Comparison of ENCODE assay signal across 30 cellular contexts in the genomic region with DNA sequence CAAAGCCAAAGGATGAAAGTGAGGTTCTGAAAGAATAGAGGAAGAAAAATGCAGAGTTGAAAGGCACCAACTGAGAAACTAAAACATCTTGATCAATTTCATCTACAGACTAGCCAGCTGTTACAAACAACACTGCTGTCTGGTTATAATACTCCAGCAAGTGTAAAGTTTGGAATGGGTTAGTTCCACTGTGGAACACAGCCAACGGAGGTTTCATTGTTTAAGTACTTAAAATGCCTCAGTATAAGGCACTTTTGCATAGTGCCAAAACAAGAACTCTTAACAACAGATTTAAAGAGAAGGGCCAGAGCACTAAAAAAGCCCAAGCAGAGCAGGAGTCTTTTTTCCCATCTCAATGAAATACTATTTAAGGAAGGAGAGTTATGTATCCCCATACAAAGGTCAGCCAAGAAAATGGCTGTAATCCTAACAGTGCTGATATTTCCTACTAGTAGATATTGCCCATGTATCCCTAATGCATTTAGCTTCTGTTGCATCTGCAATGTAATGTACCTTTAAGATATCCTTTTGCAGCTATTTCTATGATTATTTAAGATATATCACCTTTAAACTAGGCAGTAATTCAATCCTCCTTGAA. TPM values are rescaled to one million over a fixed set of nuclear protein-coding genes. Genes with fewer than 3 reads are reported as not detected.
DNase-seq lines count a peak whose midpoint lies in the region; ATAC-seq, FAIRE-seq and TF ChIP-seq lines count a peak whose summit lies in the region.
"Had no signal": no experiment of that assay in that cellular context is flagged by ENCODE, and none has a peak within 500 bp of the region (broad histone marks: within the 10 kb centered on the region; RNA-seq: fewer than 3 reads in every experiment).

No MANE protein-coding gene starts in this region.

- H3K27me3 Mint-ChIP-seq in astrocyte (ENCODE audit: low read depth, unreplicated experiment) = no peaks in the 10 kb centered on the region
- no peaks in the 10 kb centered on the region for H3K27me3 Mint-ChIP-seq in stimulated activated naive B cell treated with anti-CD40 and anti-IgM and Interleukin-4, amounts not matched to agents 10 μg/mL and 1 μg/mL and 100 μg/mL, for 72 hours
- H3K27me3 Mint-ChIP-seq: activated CD4-positive, alpha-beta memory T cell treated with anti-CD3 and anti-CD28 coated beads, Interleukin-2, amount 10 ng/mL, durations not matched to agents 7 days and 5 days; activated naive CD8-positive, alpha-beta T cell; activated T-helper 17 cell treated with anti-CD3 and anti-CD28 coated beads, Interleukin-2, amount 50 U/mL, for 72 hours; brain; naive thymus-derived CD8-positive, alpha-beta T cell had no signal

- H3K27me3 ChIP-seq in astrocyte (ENCODE audit: insufficient read depth, low read length) (no peaks in the 10 kb centered on the region), smooth muscle cell (ENCODE audit: low read depth) (no peaks in the 10 kb centered on the region)
- H3K27me3 ChIP-seq: BE2C, gastroesophageal sphincter, transverse colon had no signal

- DNase-seq in Right ventricle myocardium superior (no peak), cardiac septum (ENCODE audit: low spot score) (no peak), astrocyte (ENCODE audit: low read depth) (peak; percentile 34), fibroblast of peridontal ligament (ENCODE audit: extremely low read depth) (peak; percentile 52), smooth muscle cell (lab: John Stamatoyannopoulos, UW; ENCODE audit: unreplicated experiment) (no peak), posterior vena cava (ENCODE audit: low spot score) (no peak), NCI-H1048 (lab: John Stamatoyannopoulos, UW) (no peak)
- no peak for DNase-seq in stimulated activated naive B cell treated with anti-CD40 and anti-IgM and Interleukin-4, amounts not matched to agents 10 μg/mL and 1 μg/mL and 100 μg/mL, for 72 hours
- DNase-seq: activated CD4-positive, alpha-beta memory T cell treated with anti-CD3 and anti-CD28 coated beads, Interleukin-2, amount 10 ng/mL, durations not matched to agents 7 days and 5 days; BE2C; DMS53; effector CD4-positive, alpha-beta T cell; erythroblast; hypothalamus; immature natural killer cell; left colon; midbrain; naive thymus-derived CD8-positive, alpha-beta T cell; NCI-H748 treated with DMSO at 0.1 percent for 48 hours; RPMI8226; transverse colon had no signal

- no peak overlapping the region for H3K4me3 ChIP-seq in astrocyte (ENCODE audit: insufficient read depth, low read depth, low read length)
- no peak overlapping the region for H3K4me3 ChIP-seq in smooth muscle cell
- H3K4me3 ChIP-seq: gastroesophageal sphincter, SK-N-MC, transverse colon had no signal

- H3K27ac Mint-ChIP-seq in astrocyte (ENCODE audit: unreplicated experiment) = no peak overlapping the region
- H3K27ac Mint-ChIP-seq in stimulated activated naive B cell treated with anti-CD40 and anti-IgM and Interleukin-4, amounts not matched to agents 10 μg/mL and 1 μg/mL and 100 μg/mL, for 72 hours = no peak overlapping the region
- H3K27ac Mint-ChIP-seq: activated CD4-positive, alpha-beta memory T cell treated with anti-CD3 and anti-CD28 coated beads, Interleukin-2, amount 10 ng/mL, durations not matched to agents 7 days and 5 days; activated naive CD8-positive, alpha-beta T cell; activated T-helper 17 cell treated with anti-CD3 and anti-CD28 coated beads, Interleukin-2, amount 50 U/mL, for 72 hours; immature natural killer cell; T-helper 1 cell treated with Interleukin-12 subunit alpha and Interleukin-12 subunit beta and Interleukin-4 antibody, amounts not matched to agents 30 μg/mL and 1 μg/mL, for 36 hours had no signal

- H3K27ac ChIP-seq in astrocyte (ENCODE audit: low read depth, low read length) = no peak overlapping the region
- peak overlapping the region; percentile 17 for H3K27ac ChIP-seq in smooth muscle cell (ENCODE audit: low read depth)
- H3K27ac ChIP-seq: gastroesophageal sphincter, SK-N-MC had no signal

- H3K36me3 Mint-ChIP-seq in astrocyte (ENCODE audit: low read depth, unreplicated experiment) = no peaks in the 10 kb centered on the region
- H3K36me3 Mint-ChIP-seq in stimulated activated naive B cell treated with anti-CD40 and anti-IgM and Interleukin-4, amounts not matched to agents 10 μg/mL and 1 μg/mL and 100 μg/mL, for 72 hours = peaks cover 0 to 6% of the 10 kb centered on the region in 2 donors
- H3K36me3 Mint-ChIP-seq: activated naive CD8-positive, alpha-beta T cell; brain; immature natural killer cell had no signal

- H3K9ac ChIP-seq in astrocyte (ENCODE audit: low read length) (no peak overlapping the region), smooth muscle cell (ENCODE audit: low read depth) (no peak overlapping the region)

- H3K4me3 Mint-ChIP-seq in astrocyte (ENCODE audit: unreplicated experiment) = no peak overlapping the region
- H3K4me3 Mint-ChIP-seq in stimulated activated naive B cell treated with anti-CD40 and anti-IgM and Interleukin-4, amounts not matched to agents 10 μg/mL and 1 μg/mL and 100 μg/mL, for 72 hours = no peak overlapping the region
- H3K4me3 Mint-ChIP-seq: activated CD4-positive, alpha-beta memory T cell treated with anti-CD3 and anti-CD28 coated beads, Interleukin-2, amount 10 ng/mL, durations not matched to agents 7 days and 5 days; activated naive CD8-positive, alpha-beta T cell; activated T-helper 17 cell treated with anti-CD3 and anti-CD28 coated beads, Interleukin-2, amount 50 U/mL, for 72 hours; brain; immature natural killer cell; naive thymus-derived CD8-positive, alpha-beta T cell; T-helper 1 cell treated with Interleukin-12 subunit alpha and Interleukin-12 subunit beta and Interleukin-4 antibody, amounts not matched to agents 30 μg/mL and 1 μg/mL, for 36 hours had no signal

- 82% methylated on average over 1 of the region's 1 CpG for WGBS in smooth muscle cell (ENCODE audit: low lambda C conversion rate)

- H3K36me3 ChIP-seq in astrocyte (ENCODE audit: insufficient read depth, low read length) (no peaks in the 10 kb centered on the region), smooth muscle cell (ENCODE audit: low read depth) (no peaks in the 10 kb centered on the region)
- H3K36me3 ChIP-seq: BE2C, gastroesophageal sphincter, transverse colon had no signal

- H3K4me2 ChIP-seq in astrocyte (ENCODE audit: low read length) = peak overlapping the region; percentile 15
- H3K4me2 ChIP-seq in smooth muscle cell = no peak overlapping the region

- H3K4me1 ChIP-seq in astrocyte (ENCODE audit: insufficient read depth, low read length) (peaks cover 14% of the 10 kb centered on the region), smooth muscle cell (ENCODE audit: low read depth) (peaks cover 4% of the 10 kb centered on the region)
- H3K4me1 ChIP-seq: BE2C, transverse colon had no signal

- H3K79me2 ChIP-seq in astrocyte (ENCODE audit: insufficient read depth, low read length) (peaks cover 93% of the 10 kb centered on the region), smooth muscle cell (ENCODE audit: low read depth) (peaks cover 38% of the 10 kb centered on the region)

- no peaks in the 10 kb centered on the region for H3K9me3 ChIP-seq in astrocyte (ENCODE audit: insufficient read depth, low read depth, low read length)
- H3K9me3 ChIP-seq in smooth muscle cell (replicated peaks; ENCODE audit: low read depth) = no peaks in the 10 kb centered on the region
- H3K9me3 ChIP-seq: BE2C, gastroesophageal sphincter, transverse colon had no signal

- intact Hi-C loops in Right ventricle myocardium superior (cut with DNase I) = loop anchor here (10.0 kb wide), 2 partner anchors 138 to 168 kb away; no protein-coding TSS in a partner anchor
- intact Hi-C loops in cardiac septum (cut with DNase I) = loop anchor here (10.0 kb wide), 3 partner anchors 168 to 428 kb away; a partner anchor contains a TSS
- intact Hi-C loops in posterior vena cava (cut with DNase I) = loop anchor here (10.0 kb wide), 1 partner anchor 138 kb away; no protein-coding TSS in a partner anchor

- peaks cover 13% of the 10 kb centered on the region for H4K20me1 ChIP-seq in astrocyte (ENCODE audit: insufficient read depth, low read length)
- H4K20me1 ChIP-seq in smooth muscle cell (ENCODE audit: low read depth) = peaks cover 14% of the 10 kb centered on the region

- H2AFZ ChIP-seq in astrocyte (ENCODE audit: low read depth, low read length) (no peak overlapping the region), smooth muscle cell (ENCODE audit: low read depth) (no peak overlapping the region)

- H3K4me1 Mint-ChIP-seq in astrocyte (ENCODE audit: low read depth, unreplicated experiment) = peaks cover 16% of the 10 kb centered on the region
- H3K4me1 Mint-ChIP-seq in stimulated activated naive B cell treated with anti-CD40 and anti-IgM and Interleukin-4, amounts not matched to agents 10 μg/mL and 1 μg/mL and 100 μg/mL, for 72 hours = peaks cover 22 to 42% of the 10 kb centered on the region in 2 donors

- H3F3A ChIP-seq in smooth muscle cell (ENCODE audit: low read depth) = no peaks in the 10 kb centered on the region

- TF ChIP-seq CTCF in astrocyte (IDR thresholded peaks at IDR 0.05; ENCODE audit: insufficient read depth, low read depth, low read length) (no peak), smooth muscle cell (IDR thresholded peaks at IDR 0.05; ENCODE audit: borderline replicate concordance, insufficient read depth, poor library complexity, severe bottlenecking) (no peak)

- no peaks in the 10 kb centered on the region for H3K9me3 Mint-ChIP-seq in astrocyte (ENCODE audit: unreplicated experiment)
- no peaks in the 10 kb centered on the region for H3K9me3 Mint-ChIP-seq in stimulated activated naive B cell treated with anti-CD40 and anti-IgM and Interleukin-4, amounts not matched to agents 10 μg/mL and 1 μg/mL and 100 μg/mL, for 72 hours
- H3K9me3 Mint-ChIP-seq: activated CD4-positive, alpha-beta memory T cell treated with anti-CD3 and anti-CD28 coated beads, Interleukin-2, amount 10 ng/mL, durations not matched to agents 7 days and 5 days; activated T-helper 17 cell treated with anti-CD3 and anti-CD28 coated beads, Interleukin-2, amount 50 U/mL, for 72 hours; brain; immature natural killer cell; naive thymus-derived CD8-positive, alpha-beta T cell; T-helper 1 cell treated with Interleukin-12 subunit alpha and Interleukin-12 subunit beta and Interleukin-4 antibody, amounts not matched to agents 30 μg/mL and 1 μg/mL, for 36 hours had no signal

- ATAC-seq in Right ventricle myocardium superior (ENCODE audit: poor library complexity) = peak; percentile 56
- no peak for ATAC-seq in stimulated activated naive B cell treated with anti-CD40 and anti-IgM and Interleukin-4, amounts not matched to agents 10 μg/mL and 1 μg/mL and 100 μg/mL, for 72 hours (replicated peaks)
- ATAC-seq: activated CD4-positive, CD25-positive, alpha-beta regulatory T cell treated with anti-CD3 and anti-CD28 coated beads, Interleukin-2, amount 50 U/mL, for 24 hours; activated T-helper 17 cell treated with anti-CD3 and anti-CD28 coated beads, Interleukin-2, amount 50 U/mL, for 72 hours; gastroesophageal sphincter; left colon; naive thymus-derived CD8-positive, alpha-beta T cell had no signal

- no peak for FAIRE-seq in astrocyte (lab: Jason Lieb, UNC)
- FAIRE-seq: G401.6, H1 had no signal

RNA-seq across cellular contexts. Expression of a gene that starts 16.5 kb away (rescaled TPM):
- total RNA-seq in Right ventricle myocardium superior (25.1 TPM), cardiac septum (49.4 TPM), astrocyte (84.5 and 99.4 TPM in 2 replicates), smooth muscle cell (61.8 and 79.0 TPM in 2 replicates), posterior vena cava (10 to 100 TPM; 45.3 to 62.7 TPM)
- 14.7 and 15.4 TPM in 2 replicates for polyA plus RNA-seq in smooth muscle cell

Comparison
In these comparisons a context has a peak if more than half of its experiments do, and no peak if none do; other contexts are left out.
1. DNase-seq: peak in astrocyte (single experiment) and fibroblast of peridontal ligament (single experiment); none in Right ventricle myocardium superior (single experiment), cardiac septum (single experiment), smooth muscle cell (single experiment), stimulated activated naive B cell treated with anti-CD40 and anti-IgM and Interleukin-4, amounts not matched to agents 10 μg/mL and 1 μg/mL and 100 μg/mL, for 72 hours (single experiment), posterior vena cava (single experiment) and NCI-H1048 (single experiment).